ENCODE assay signal across 14 cellular contexts in genomic region chr20:45409531-45410272, GRCh38. TPM values are rescaled to one million over a fixed set of nuclear protein-coding genes. Genes with fewer than 3 reads are reported as not detected.
A peak's percentile ranks its signal among the peaks of the same experiment; 100 is the strongest.
DNase-seq lines count a peak whose midpoint lies in the region; ATAC-seq and TF ChIP-seq lines count a peak whose summit lies in the region.
"Had no signal": no experiment of that assay in that cellular context is flagged by ENCODE, and none has a peak within 500 bp of the region (broad histone marks: within the 10 kb centered on the region; RNA-seq: fewer than 3 reads in every experiment).

No MANE protein-coding gene starts in this region.

- DNase-seq in heart right ventricle (no peak), left ventricle myocardium superior (no peak), dorsolateral prefrontal cortex (no peak), tibial artery (no peak), nucleus accumbens (lab: John Stamatoyannopoulos, UW) (no peak), NCI-H2081 treated with DMSO at 0.1 percent for 48 hours (lab: John Stamatoyannopoulos, UW) (no peak), GM13977 (ENCODE audit: low spot score) (no peak)
- DNase-seq: Caco-2, DMS53, NCI-H1417 treated with DMSO at 0.1 percent for 48 hours, NCI-H2029, NCI-H510A treated with DMSO at 0.1 percent for 48 hours had no signal

- intact Hi-C loops in heart right ventricle (cut with DNase I) (loop anchor here in 4 of 10 donors (5.0 kb wide), 2 partner anchors 37 to 52 kb away; no protein-coding TSS in a partner anchor), left ventricle myocardium superior (cut with micrococcal nuclease) (no loop called here), dorsolateral prefrontal cortex (cut with DNase I) (no loop called here), tibial artery (cut with DNase I; ENCODE audit: low total_unique reads) (loop anchor here (5.0 kb wide), 1 partner anchor 37 kb away; no protein-coding TSS in a partner anchor)

- H2AFZ ChIP-seq in parathyroid adenoma, result no peak overlapping the region

- H3K36me3 ChIP-seq in heart right ventricle (peaks cover 0 to 49% (median 24%) of the 10 kb centered on the region in 9 donors), parathyroid adenoma (ENCODE audit: control insufficient read depth, insufficient read depth, low read length) (no peaks in the 10 kb centered on the region), tibial artery (peaks cover 31 to 42% (median 40%) of the 10 kb centered on the region in 3 donors)

- WGBS in heart right ventricle, 2 donors, result 70 to 82% methylated on average over 7 of the region's 7 CpGs

- H3K79me2 ChIP-seq in parathyroid adenoma, result no peaks in the 10 kb centered on the region

- H3K4me1 ChIP-seq in heart right ventricle, result peaks cover 0 to 51% (median 39%) of the 10 kb centered on the region in 9 donors
- peaks cover 19% of the 10 kb centered on the region for H3K4me1 ChIP-seq in parathyroid adenoma
- H3K4me1 ChIP-seq in tibial artery, result peaks cover 0 to 41% (median 28%) of the 10 kb centered on the region in 4 donors
- H3K4me1 ChIP-seq: Caco-2 had no signal

- H3K9me3 ChIP-seq in heart right ventricle (no peaks in the 10 kb centered on the region), parathyroid adenoma (ENCODE audit: control insufficient read depth, low read length) (no peaks in the 10 kb centered on the region), tibial artery (no peaks in the 10 kb centered on the region)
- H3K9me3 ChIP-seq: Caco-2 had no signal

- no peak for TF ChIP-seq CTCF in heart right ventricle (IDR thresholded peaks at IDR 0.05)
- no peak for TF ChIP-seq CTCF in dorsolateral prefrontal cortex (IDR thresholded peaks at IDR 0.05 in 54 of 56, conservative IDR thresholded peaks at IDR 0.05 in 2 of 56; ENCODE audit: low read depth in 1 of 56, partially characterized antibody in 56 of 56)
- TF ChIP-seq CTCF in parathyroid adenoma (IDR thresholded peaks at IDR 0.05), result no peak
- TF ChIP-seq CTCF in tibial artery (IDR thresholded peaks at IDR 0.05), result no peak
- TF ChIP-seq CTCF in GM13977 (IDR thresholded peaks at IDR 0.05; ENCODE audit: extremely low read depth, insufficient read depth, missing control alignments), result no peak

- no peak overlapping the region for H3K9ac ChIP-seq in parathyroid adenoma

- H3K27ac ChIP-seq in heart right ventricle, result peak overlapping the region in 9 of 10 donors; percentile 54 to 100 (median 98)
- H3K27ac ChIP-seq in dorsolateral prefrontal cortex, result peak overlapping the region; percentile 8 to 100 (median 99)
- H3K27ac ChIP-seq in parathyroid adenoma, result peak overlapping the region; percentile 89
- peak overlapping the region; percentile 51 to 99 for H3K27ac ChIP-seq in tibial artery

- ATAC-seq in heart right ventricle (peak in 1 of 8 donors; percentile 4), left ventricle myocardium superior (no peak)

- no peak overlapping the region for H3K4me2 ChIP-seq in parathyroid adenoma (ENCODE audit: low read length)

- in situ Hi-C loops in GM13977 (cut with MboI; ENCODE audit: low pct_unique_long_range_greater_than_20kb, low sequenced_read_pairs, unreplicated experiment), result no loop called here

- H3K27me3 ChIP-seq in heart right ventricle (peaks cover 0 to 19% (median 0%) of the 10 kb centered on the region in 7 donors), dorsolateral prefrontal cortex (no peaks in the 10 kb centered on the region), parathyroid adenoma (ENCODE audit: control insufficient read depth, insufficient read depth, low read length) (no peaks in the 10 kb centered on the region), tibial artery (no peaks in the 10 kb centered on the region)

- H3K4me3 ChIP-seq in heart right ventricle (peak overlapping the region; percentile 15 to 97 (median 88)), dorsolateral prefrontal cortex (peak overlapping the region; percentile 14 to 97 (median 89)), parathyroid adenoma (ENCODE audit: low read depth, low read length) (no peak overlapping the region), tibial artery (peak overlapping the region in 1 of 2 donors; percentile 97)

RNA-seq across cellular contexts. Expression of gene DBNDD2, which starts 1.6 kb away (rescaled TPM):
- total RNA-seq in heart right ventricle (100 to 1,000 TPM; 284 to 676 (median 334) TPM), left ventricle myocardium superior (339 TPM), dorsolateral prefrontal cortex (1,000 to 10,000 TPM in 2 of 120 experiments, 100 to 1,000 TPM in 118; 113 to 1,403 (median 322) TPM)
- polyA plus RNA-seq in heart right ventricle, result 100 to 1,000 TPM; 353 to 381 TPM

RNA-seq across cellular contexts. Expression of gene PIGT, which starts 6.2 kb away (rescaled TPM):
- total RNA-seq in heart right ventricle (100 to 1,000 TPM; 130 to 221 (median 144) TPM), left ventricle myocardium superior (115 TPM), dorsolateral prefrontal cortex (100 to 1,000 TPM in 6 of 120 experiments, 10 to 100 TPM in 114; 56.0 to 148 (median 76.4) TPM)
- 100 to 1,000 TPM in 1 of 2 donors, 10 to 100 TPM in 1; 72.9 to 155 TPM for polyA plus RNA-seq in heart right ventricle

RNA-seq across cellular contexts. Expression of gene TP53TG5, which starts 31.6 kb away (rescaled TPM):
- 1 to 10 TPM in 8 of 10 donors, under 1 TPM in 2; 0.59 to 2.4 (median 1.3) TPM for total RNA-seq in heart right ventricle
- polyA plus RNA-seq in heart right ventricle, result 1 to 10 TPM in 1 of 2 donors, under 1 TPM in 1; 0.43 to 1.1 TPM
- total RNA-seq in left ventricle myocardium superior, result 2.1 TPM
- 10 to 100 TPM in 83 of 120 experiments, 1 to 10 TPM in 37; 1.0 to 82.8 (median 15.3) TPM for total RNA-seq in dorsolateral prefrontal cortex
- total RNA-seq: Caco-2 had no signal

RNA-seq across cellular contexts. Expression of gene SYS1, which starts 46.7 kb away (rescaled TPM):
- total RNA-seq in heart right ventricle (10 to 100 TPM; 13.9 to 27.9 (median 18.2) TPM), left ventricle myocardium superior (22.6 TPM), dorsolateral prefrontal cortex (10 to 100 TPM; 19.5 to 49.7 (median 29.3) TPM)
- polyA plus RNA-seq in heart right ventricle, result 10 to 100 TPM; 11.7 to 34.5 TPM

RNA-seq across cellular contexts. Expression of gene WFDC2, which starts 59.9 kb away (rescaled TPM):
- total RNA-seq in heart right ventricle (1 to 10 TPM in 1 of 10 donors, under 1 TPM in 3, not detected in 6; 0.44 to 1.6 (median 0.53) TPM), left ventricle myocardium superior (1.4 TPM), dorsolateral prefrontal cortex (10 to 100 TPM in 59 of 120 experiments, 1 to 10 TPM in 61; 2.7 to 22.3 (median 9.9) TPM)
- polyA plus RNA-seq in heart right ventricle, result under 1 TPM; 0.55 to 0.66 TPM
- polyA plus RNA-seq: CD14-positive monocyte had no signal
